Comparison of ENCODE assay signal across 25 cellular contexts in the genomic region with DNA sequence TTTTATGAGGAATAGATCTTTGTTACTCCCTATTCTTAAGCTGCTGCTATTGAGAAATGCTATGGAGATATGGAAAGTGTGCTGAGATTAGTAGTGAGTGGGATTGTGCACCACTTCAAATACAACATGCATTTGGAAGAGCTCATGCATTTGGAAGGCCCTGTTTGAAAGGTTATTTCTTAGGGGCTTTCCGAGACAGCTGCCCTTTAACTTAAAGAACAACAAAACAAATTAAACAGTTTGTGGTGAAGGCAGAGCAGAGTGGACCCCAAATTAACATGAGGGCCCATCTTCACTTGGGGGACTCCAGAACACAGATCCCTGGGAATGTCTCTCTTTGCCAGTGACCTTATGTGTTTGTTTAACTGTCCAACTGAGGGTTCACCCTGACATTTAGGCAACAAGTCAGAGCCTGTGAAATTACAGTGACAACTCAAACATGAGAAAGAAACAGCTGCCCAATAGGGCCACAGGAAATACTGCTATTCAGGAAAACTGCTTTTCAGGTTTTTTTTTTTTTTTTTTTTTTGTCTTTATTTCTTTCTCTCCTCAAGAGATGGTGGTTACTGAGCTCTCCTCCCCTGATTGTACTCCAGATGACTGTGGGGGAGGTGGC. TPM values are rescaled to one million over a fixed set of nuclear protein-coding genes. Genes with fewer than 3 reads are reported as not detected.
"Had no signal": no experiment of that assay in that cellular context is flagged by ENCODE, and none has a peak within 500 bp of the region (broad histone marks: within the 10 kb centered on the region; RNA-seq: fewer than 3 reads in every experiment).

No MANE protein-coding gene starts in this region.

- H3K4me1 ChIP-seq: gastrocnemius medialis, prostate gland, right atrium auricular region, testis, tibial artery had no signal

- H3K4me2 ChIP-seq: smooth muscle cell had no signal

- H3K9me3 ChIP-seq: gastrocnemius medialis, mucosa of descending colon, prostate gland, right atrium auricular region, testis, tibial artery had no signal

- H3K9me3 Mint-ChIP-seq: nephron progenitor cell, type B pancreatic cell had no signal

- ATAC-seq: effector memory CD8-positive, alpha-beta T cell; gastrocnemius medialis; mucosa of descending colon; sciatic nerve; stimulated activated naive CD8-positive, alpha-beta T cell treated with anti-CD3 and anti-CD28 coated beads, Interleukin-15, Interleukin-2, amounts not matched to agents 100 U/mL and 50 U/mL, for 24 hours had no signal

- H3K36me3 ChIP-seq: gastrocnemius medialis, prostate gland, right atrium auricular region, tibial artery had no signal

- H3K27me3 ChIP-seq: gastrocnemius medialis, right atrium auricular region, testis, tibial artery had no signal

- H3K27ac Mint-ChIP-seq: effector memory CD8-positive, alpha-beta T cell; memory B cell; naive B cell; nephron progenitor cell; type B pancreatic cell had no signal

- FAIRE-seq: keratinocyte had no signal

- H3K4me3 Mint-ChIP-seq: effector memory CD8-positive, alpha-beta T cell; memory B cell; naive B cell; nephron progenitor cell; type B pancreatic cell had no signal

- H3K4me3 ChIP-seq: gastrocnemius medialis, lung, mucosa of descending colon, prostate gland, right atrium auricular region, smooth muscle cell, testis, tibial artery had no signal

- DNase-seq: cortex of kidney; effector memory CD8-positive, alpha-beta T cell; foreskin fibroblast; gastrocnemius medialis; head of caudate nucleus; mucosa of descending colon; naive B cell; nephron progenitor cell; nucleus accumbens; stimulated activated CD4-positive, alpha-beta T cell treated with anti-CD3 and anti-CD28 coated beads, Interleukin-12 subunit alpha, Interleukin-12 subunit beta, amount 100 ng/mL, for 4 hours; stimulated activated CD4-positive, alpha-beta T cell treated with anti-CD3 and anti-CD28 coated beads, Interleukin-1b, Interleukin-23, amount 100 ng/mL, for 48 hours; stimulated activated CD4-positive, alpha-beta T cell treated with anti-CD3 and anti-CD28 coated beads, Interleukin-4, amount 100 ng/mL, for 1 hour; stimulated activated CD8-positive, alpha-beta memory T cell treated with anti-CD3 and anti-CD28 coated beads, Interleukin-4, amount 100 ng/mL, for 48 hours; stimulated activated naive CD8-positive, alpha-beta T cell treated with anti-CD3 and anti-CD28 coated beads, Interleukin-15, Interleukin-2, amounts not matched to agents 100 U/mL and 50 U/mL, for 24 hours; substantia nigra; testis; tibial artery had no signal

- H3K27ac ChIP-seq: gastrocnemius medialis, prostate gland, right atrium auricular region, testis, tibial artery had no signal

- H3K36me3 Mint-ChIP-seq: memory B cell, naive B cell, type B pancreatic cell had no signal

- H3K4me1 Mint-ChIP-seq: memory B cell, naive B cell had no signal

RNA-seq across cellular contexts. Expression of a gene that starts 41.4 kb away (rescaled TPM):
- polyA plus RNA-seq: keratinocyte had no signal
